ENCODE assay signal across 6 cellular contexts in the genomic region with DNA sequence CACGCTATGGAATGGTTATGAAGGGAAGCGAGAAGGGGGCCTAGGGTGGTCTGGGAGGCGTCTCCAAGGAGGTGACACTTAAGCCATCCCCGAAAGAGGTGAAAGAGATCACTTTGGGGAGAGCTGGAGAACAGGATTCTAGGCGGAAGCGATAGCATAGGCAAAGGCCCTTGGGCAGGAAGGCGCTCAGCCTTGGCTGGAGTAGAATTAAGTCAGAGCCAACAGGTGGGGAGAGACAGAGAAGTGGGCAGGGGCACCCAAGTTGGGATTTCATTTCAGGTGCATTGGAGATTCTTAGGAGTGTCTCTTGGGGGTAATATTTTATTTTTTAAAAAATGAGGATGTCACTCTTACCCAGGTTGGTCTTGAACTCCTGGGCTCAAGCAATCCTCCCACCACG. TPM values are rescaled to one million over a fixed set of nuclear protein-coding genes. Genes with fewer than 3 reads are reported as not detected.
DNase-seq lines count a peak whose midpoint lies in the region; ATAC-seq, FAIRE-seq and TF ChIP-seq lines count a peak whose summit lies in the region.

No MANE protein-coding gene starts in this region.

- DNase-seq in K562 (ENCODE audit: extremely low read depth in 1 of 4, low spot score in 3 of 4) (no peak), psoas muscle (no peak), NCI-H226 (no peak), NCI-H2107 treated with DMSO at 0.1 percent for 48 hours (lab: John Stamatoyannopoulos, UW; ENCODE audit: unreplicated experiment) (no peak)

- TF ChIP-seq RAD21 in K562 (CRISPR knock-in tag; conservative IDR thresholded peaks at IDR 0.05 in 1 of 2, IDR thresholded peaks at IDR 0.05 in 1 of 2) = no peak

- H3K4me3 ChIP-seq in HUES48 (ENCODE audit: low read depth, low read length) (peak overlapping the region; percentile 61), K562 (0 out of 2 replicates have a peak overlapping the region, but pooled peaks have one; percentile 20), psoas muscle (peak overlapping the region; percentile 62)

- intact Hi-C loops in K562 (cut with micrococcal nuclease) (loop anchor here (2.0 kb wide), 1 partner anchor 39 kb away; no protein-coding TSS in a partner anchor), psoas muscle (cut with DNase I) (no loop called here)

- no peak overlapping the region for H2AFZ ChIP-seq in K562 (ENCODE audit: low read depth, low read length)

- H3K9me3 ChIP-seq in HUES48 (ENCODE audit: control insufficient read depth, insufficient read depth, low read length) = no peaks in the 10 kb centered on the region
- no peaks in the 10 kb centered on the region for H3K9me3 ChIP-seq in K562 (replicated peaks; ENCODE audit: control insufficient read depth, insufficient read depth, low read depth, low read length)
- H3K9me3 ChIP-seq in psoas muscle = no peaks in the 10 kb centered on the region

- H3K4me1 ChIP-seq in HUES48 (ENCODE audit: control insufficient read depth, insufficient read depth, low read length) (no peaks in the 10 kb centered on the region), K562 (replicated peaks in 1 of 2; ENCODE audit: control insufficient read depth in 2 of 2, insufficient read depth in 2 of 2, low read length in 2 of 2) (peaks cover 3 to 20% of the 10 kb centered on the region in 2 experiments; a peak in 2 of 5 replicates), psoas muscle (peaks cover 4% of the 10 kb centered on the region)

- no peak overlapping the region for H3K9ac ChIP-seq in HUES48 (ENCODE audit: low read depth, low read length)
- H3K9ac ChIP-seq in K562 (ENCODE audit: insufficient read depth in 1 of 2, low read depth in 2 of 2, low read length in 2 of 2) = peak overlapping the region; percentile 26 to 84; a peak in 1 of 4 replicates

- in situ Hi-C loops in K562 (cut with MboI) = loop anchor here (5.0 kb wide), 1 partner anchor 85 kb away; no protein-coding TSS in a partner anchor

- H3K79me2 ChIP-seq in K562 (ENCODE audit: control insufficient read depth, insufficient read depth, low read length) = no peaks in the 10 kb centered on the region

- no peak for FAIRE-seq in K562 (lab: Jason Lieb, UNC)

- 0 out of 2 replicates have a peak, but pooled peaks cover 4% of the 10 kb centered on the region for H4K20me1 ChIP-seq in K562 (replicated peaks; ENCODE audit: control insufficient read depth, insufficient read depth, low read length)

- peaks cover 4% of the 10 kb centered on the region for H3K9me1 ChIP-seq in K562 (ENCODE audit: control insufficient read depth, insufficient read depth, low read length)

- WGBS in K562 (ENCODE audit: insufficient coverage, low coverage, missing lambda C conversion rate) = 66% methylated on average over 8 of the region's 8 CpGs
- 56 to 69% (median 60%) methylated on average over 8 of the region's 8 CpGs for WGBS in psoas muscle, 3 donors

- no peak; the same call in 1 of the 2 replicates for TF ChIP-seq POLR2A in K562 (conservative IDR thresholded peaks at IDR 0.05)

- no peak for TF ChIP-seq CTCF in K562 (IDR thresholded peaks at IDR 0.05 in 2 of 3, conservative IDR thresholded peaks at IDR 0.05 in 1 of 3; ENCODE audit: insufficient read depth in 2 of 3, low read depth in 1 of 3, low read length in 3 of 3)
- TF ChIP-seq CTCF in psoas muscle (IDR thresholded peaks at IDR 0.05) = no peak

- POLR2A ChIA-PET in K562 (lab: Yijun Ruan, JAX) = interaction anchor here (1.0 to 3.1 kb wide), 5 partner anchors 10 to 89 kb away, joined by 3 to 15 read pairs (median 3); partner anchors contain the start of genes QPCTL, SIX5 and SNRPD2

- H3K27me3 ChIP-seq in HUES48 (ENCODE audit: control insufficient read depth, insufficient read depth, low read length) (peaks cover 8% of the 10 kb centered on the region), K562 (ENCODE audit: control insufficient read depth in 2 of 2, insufficient read depth in 2 of 2, low read length in 2 of 2) (no peaks in the 10 kb centered on the region), psoas muscle (ENCODE audit: insufficient read depth in 3 of 3, low read length in 2 of 3) (peaks cover 0 to 25% (median 14%) of the 10 kb centered on the region in 3 donors)

- H3K27ac ChIP-seq in HUES48 (ENCODE audit: low read depth, low read length) = no peak overlapping the region
- no peak overlapping the region for H3K27ac ChIP-seq in K562 (ENCODE audit: extremely low read depth, low read depth, low read length)
- H3K27ac ChIP-seq in psoas muscle = peak overlapping the region; percentile 69

- peak; percentile 3; the same call in 2 of the 3 replicates for ATAC-seq in K562
- peak in 1 of 4 donors; percentile 3 for ATAC-seq in psoas muscle
- ATAC-seq in HG02973 (IDR thresholded peaks at IDR 0.05; ENCODE audit: unreplicated experiment) = no peak

- BruUV-seq in K562 (replicated peaks; lab: Mats Ljungman, UMichigan) = no TSS peak

- no peak for TF ChIP-seq EP300 in K562 (IDR thresholded peaks at IDR 0.05; ENCODE audit: low read length)

- H3K36me3 ChIP-seq in HUES48 (ENCODE audit: control insufficient read depth, insufficient read depth, low read length) = peaks cover 31% of the 10 kb centered on the region
- peaks cover 60% of the 10 kb centered on the region; the same call in 2 of the 3 replicates for H3K36me3 ChIP-seq in K562 (ENCODE audit: control insufficient read depth, insufficient read depth, low read length)
- peaks cover 5 to 36% of the 10 kb centered on the region in 2 donors for H3K36me3 ChIP-seq in psoas muscle (ENCODE audit: insufficient read depth in 1 of 2, low read depth in 1 of 2)

- CTCF ChIA-PET in K562 (lab: Yijun Ruan, JAX; ENCODE audit: low intra/inter-chr PET ratio) = interaction anchor here (0.7 to 1.3 kb wide), 2 partner anchors 11 to 14 kb away, joined by 3 read pairs; partner anchors contain the start of gene GIPR

- H3K4me2 ChIP-seq in K562 (ENCODE audit: insufficient read depth, low read length) = peak overlapping the region; percentile 55; the same call in 1 of the 2 replicates

RNA-seq across cellular contexts. Expression of gene SNRPD2, which starts 9.6 kb away (rescaled TPM):
- 50.0 and 52.6 TPM in 2 replicates for total RNA-seq in K562 (2011; cell fraction: chromatin; rRNA removed; ENCODE audit: low replicate concordance)
- 163 and 171 TPM in 2 replicates for total RNA-seq in K562 (2011; cell fraction: nucleolus; rRNA removed)
- total RNA-seq in K562 (2011; cell fraction: nucleoplasm; rRNA removed) = 148 and 206 TPM in 2 replicates
- 1,029 and 1,092 TPM in 2 replicates for total RNA-seq in K562 (2014; rRNA removed)
- 793 and 886 TPM in 2 replicates for total RNA-seq in K562 (2014; rRNA removed; fragmentation: Illumina TruSeq; extraction: Trizol)
- 677 and 728 TPM in 2 replicates for total RNA-seq in K562 (2015; rRNA removed; fragmentation: Illumina TruSeq; extraction: Trizol)
- 1,103 and 1,199 TPM in 2 replicates for total RNA-seq in K562 (2021)
- polyA plus RNA-seq in K562 (2011; rRNA removed) = 1,538 and 1,599 TPM in 2 replicates
- 691 and 802 TPM in 2 replicates for polyA plus RNA-seq in K562 (2011; cell fraction: cytosol; rRNA removed)
- 342 and 554 TPM in 2 replicates for polyA plus RNA-seq in K562 (2011; cell fraction: nucleus; rRNA removed)
- 738 and 818 TPM in 2 replicates for polyA plus RNA-seq in K562 (2012)
- polyA plus RNA-seq in K562 (2014; fragmentation: Illumina TruSeq; extraction: Trizol) = 781 and 861 TPM in 2 replicates
- 1,000 to 10,000 TPM; 3,747 to 4,411 TPM for polyA plus RNA-seq in K562 (2014; fragmentation: Nextera tagmentation; extraction: Ambion mirVana)
- 1,021 and 1,290 TPM in 2 replicates for polyA plus RNA-seq in K562 (2014; rRNA removed)
- polyA minus RNA-seq in K562 (2011; rRNA and poly(A)+ RNA removed) = 280 and 301 TPM in 2 replicates
- 111 and 125 TPM in 2 replicates for polyA minus RNA-seq in K562 (2011; cell fraction: cytosol; rRNA and poly(A)+ RNA removed)
- 38.4 and 110 TPM in 2 replicates for polyA minus RNA-seq in K562 (2011; cell fraction: nucleus; rRNA and poly(A)+ RNA removed)
- 100 to 1,000 TPM; 205 to 243 (median 222) TPM for total RNA-seq in psoas muscle
- polyA plus RNA-seq in psoas muscle = 100 to 1,000 TPM; 251 to 368 (median 326) TPM

RNA-seq across cellular contexts. Expression of gene QPCTL, which starts 10.3 kb away (rescaled TPM):
- 21.6 and 47.1 TPM in 2 replicates for total RNA-seq in K562 (2011; cell fraction: chromatin; rRNA removed; ENCODE audit: low replicate concordance)
- 66.6 and 72.4 TPM in 2 replicates for total RNA-seq in K562 (2011; cell fraction: nucleolus; rRNA removed)
- 43.8 and 47.6 TPM in 2 replicates for total RNA-seq in K562 (2011; cell fraction: nucleoplasm; rRNA removed)
- total RNA-seq in K562 (2014; rRNA removed) (22.3 and 25.1 TPM in 2 replicates), K562 (2014; rRNA removed; fragmentation: Illumina TruSeq; extraction: Trizol) (7.2 and 9.2 TPM in 2 replicates), K562 (2015; rRNA removed; fragmentation: Illumina TruSeq; extraction: Trizol) (7.4 and 7.5 TPM in 2 replicates), K562 (2021) (29.4 and 31.3 TPM in 2 replicates), psoas muscle (1 to 10 TPM in 2 of 4 donors, under 1 TPM in 2; 0.84 to 1.6 (median 1.1) TPM)
- polyA plus RNA-seq in K562 (2011; rRNA removed) (12.7 and 24.3 TPM in 2 replicates), K562 (2014; fragmentation: Illumina TruSeq; extraction: Trizol) (14.2 and 17.9 TPM in 2 replicates), K562 (2014; fragmentation: Nextera tagmentation; extraction: Ambion mirVana) (1 to 10 TPM in 1 of 2 experiments, under 1 TPM in 1; 0.99 to 1.6 TPM), K562 (2014; rRNA removed) (21.1 and 25.9 TPM in 2 replicates), psoas muscle (1 to 10 TPM in 1 of 3 donors, under 1 TPM in 2; 0.41 to 1.6 (median 0.84) TPM)
- polyA plus RNA-seq in K562 (2011; cell fraction: cytosol; rRNA removed) = 28.9 and 37.9 TPM in 2 replicates
- polyA plus RNA-seq in K562 (2011; cell fraction: nucleus; rRNA removed) = 66.3 and 85.9 TPM in 2 replicates
- polyA plus RNA-seq in K562 (2012) = 19.5 and 24.1 TPM in 2 replicates
- polyA minus RNA-seq in K562 (2011; rRNA and poly(A)+ RNA removed) = 8.8 and 10.7 TPM in 2 replicates
- 13.4 and 16.7 TPM in 2 replicates for polyA minus RNA-seq in K562 (2011; cell fraction: cytosol; rRNA and poly(A)+ RNA removed)
- 11.1 and 12.7 TPM in 2 replicates for polyA minus RNA-seq in K562 (2011; cell fraction: nucleus; rRNA and poly(A)+ RNA removed)

RNA-seq across cellular contexts. Expression of gene GIPR, which starts 14.1 kb away (rescaled TPM):
- 167 and 311 TPM in 2 replicates for total RNA-seq in K562 (2011; cell fraction: chromatin; rRNA removed; ENCODE audit: low replicate concordance)
- total RNA-seq in K562 (2011; cell fraction: nucleolus; rRNA removed) = 156 and 157 TPM in 2 replicates
- total RNA-seq in K562 (2011; cell fraction: nucleoplasm; rRNA removed) = 157 and 215 TPM in 2 replicates
- total RNA-seq in K562 (2014; rRNA removed) = 12.7 and 14.9 TPM in 2 replicates
- 13.4 and 13.6 TPM in 2 replicates for total RNA-seq in K562 (2014; rRNA removed; fragmentation: Illumina TruSeq; extraction: Trizol)
- total RNA-seq in K562 (2015; rRNA removed; fragmentation: Illumina TruSeq; extraction: Trizol) = 19.6 and 19.8 TPM in 2 replicates
- 21.7 and 24.4 TPM in 2 replicates for total RNA-seq in K562 (2021)
- polyA plus RNA-seq in K562 (2011; rRNA removed) = 10.7 and 14.0 TPM in 2 replicates
- 5.8 and 6.6 TPM in 2 replicates for polyA plus RNA-seq in K562 (2011; cell fraction: cytosol; rRNA removed)
- polyA plus RNA-seq in K562 (2011; cell fraction: nucleus; rRNA removed) = 109 and 181 TPM in 2 replicates
- polyA plus RNA-seq in K562 (2012) = 31.1 and 55.4 TPM in 2 replicates
- polyA plus RNA-seq in K562 (2014; fragmentation: Illumina TruSeq; extraction: Trizol) = 12.7 and 16.9 TPM in 2 replicates
- polyA plus RNA-seq in K562 (2014; fragmentation: Nextera tagmentation; extraction: Ambion mirVana) = 1 to 10 TPM; 2.2 to 2.5 TPM
- polyA plus RNA-seq in K562 (2014; rRNA removed) = 26.3 and 26.8 TPM in 2 replicates
- polyA minus RNA-seq in K562 (2011; rRNA and poly(A)+ RNA removed) = 13.2 and 19.1 TPM in 2 replicates
- 7.3 and 11.5 TPM in 2 replicates for polyA minus RNA-seq in K562 (2011; cell fraction: cytosol; rRNA and poly(A)+ RNA removed)
- 49.4 and 54.7 TPM in 2 replicates for polyA minus RNA-seq in K562 (2011; cell fraction: nucleus; rRNA and poly(A)+ RNA removed)
- not detected for total RNA-seq in psoas muscle
- under 1 TPM in 2 of 3 donors, not detected in 1; under 0.01 to 0.08 TPM for polyA plus RNA-seq in psoas muscle

RNA-seq across cellular contexts. Expression of gene EML2, which starts 42.9 kb away (rescaled TPM):
- 111 and 247 TPM in 2 replicates for total RNA-seq in K562 (2011; cell fraction: chromatin; rRNA removed; ENCODE audit: low replicate concordance)
- 153 and 167 TPM in 2 replicates for total RNA-seq in K562 (2011; cell fraction: nucleolus; rRNA removed)
- 116 and 121 TPM in 2 replicates for total RNA-seq in K562 (2011; cell fraction: nucleoplasm; rRNA removed)
- total RNA-seq in K562 (2014; rRNA removed) (38.8 and 45.0 TPM in 2 replicates), K562 (2014; rRNA removed; fragmentation: Illumina TruSeq; extraction: Trizol) (13.0 and 16.7 TPM in 2 replicates), K562 (2015; rRNA removed; fragmentation: Illumina TruSeq; extraction: Trizol) (19.6 and 21.6 TPM in 2 replicates), K562 (2021) (56.3 and 69.6 TPM in 2 replicates), psoas muscle (10 to 100 TPM; 10.4 to 31.1 (median 18.3) TPM)
- polyA plus RNA-seq in K562 (2011; rRNA removed) (24.8 and 42.3 TPM in 2 replicates), K562 (2014; fragmentation: Illumina TruSeq; extraction: Trizol) (30.7 and 40.9 TPM in 2 replicates), K562 (2014; fragmentation: Nextera tagmentation; extraction: Ambion mirVana) (1 to 10 TPM; 2.6 to 2.7 TPM), K562 (2014; rRNA removed) (50.9 and 53.9 TPM in 2 replicates), psoas muscle (1 to 10 TPM; 6.2 to 8.3 (median 6.7) TPM)
- 33.6 and 35.3 TPM in 2 replicates for polyA plus RNA-seq in K562 (2011; cell fraction: cytosol; rRNA removed)
- 183 and 277 TPM in 2 replicates for polyA plus RNA-seq in K562 (2011; cell fraction: nucleus; rRNA removed)
- 52.0 and 83.3 TPM in 2 replicates for polyA plus RNA-seq in K562 (2012)
- polyA minus RNA-seq in K562 (2011; rRNA and poly(A)+ RNA removed) = 17.6 and 20.1 TPM in 2 replicates
- polyA minus RNA-seq in K562 (2011; cell fraction: cytosol; rRNA and poly(A)+ RNA removed) = 23.7 and 26.5 TPM in 2 replicates
- 41.0 and 43.9 TPM in 2 replicates for polyA minus RNA-seq in K562 (2011; cell fraction: nucleus; rRNA and poly(A)+ RNA removed)

RNA-seq across cellular contexts. Expression of gene FBXO46, which starts 48.6 kb away (rescaled TPM):
- 16.6 and 30.3 TPM in 2 replicates for total RNA-seq in K562 (2011; cell fraction: chromatin; rRNA removed; ENCODE audit: low replicate concordance)
- 17.5 and 18.4 TPM in 2 replicates for total RNA-seq in K562 (2011; cell fraction: nucleolus; rRNA removed)
- total RNA-seq in K562 (2011; cell fraction: nucleoplasm; rRNA removed) = 21.0 and 36.0 TPM in 2 replicates
- total RNA-seq in K562 (2014; rRNA removed) (13.2 and 18.5 TPM in 2 replicates), K562 (2014; rRNA removed; fragmentation: Illumina TruSeq; extraction: Trizol) (5.0 and 5.5 TPM in 2 replicates), K562 (2015; rRNA removed; fragmentation: Illumina TruSeq; extraction: Trizol) (7.9 and 8.3 TPM in 2 replicates), K562 (2021) (32.6 and 36.1 TPM in 2 replicates), psoas muscle (10 to 100 TPM in 2 of 4 donors, 1 to 10 TPM in 2; 6.4 to 13.0 (median 9.9) TPM)
- polyA plus RNA-seq in K562 (2011; rRNA removed) (5.4 and 6.1 TPM in 2 replicates), K562 (2014; fragmentation: Illumina TruSeq; extraction: Trizol) (7.3 and 10.9 TPM in 2 replicates), K562 (2014; fragmentation: Nextera tagmentation; extraction: Ambion mirVana) (1 to 10 TPM; 1.5 to 4.0 TPM), K562 (2014; rRNA removed) (11.8 and 15.6 TPM in 2 replicates), psoas muscle (1 to 10 TPM; 4.6 to 9.5 (median 5.0) TPM)
- polyA plus RNA-seq in K562 (2011; cell fraction: cytosol; rRNA removed) = 10.2 and 11.6 TPM in 2 replicates
- 19.1 and 20.0 TPM in 2 replicates for polyA plus RNA-seq in K562 (2011; cell fraction: nucleus; rRNA removed)
- polyA plus RNA-seq in K562 (2012) = 9.1 and 13.3 TPM in 2 replicates
- polyA minus RNA-seq in K562 (2011; rRNA and poly(A)+ RNA removed) = 3.9 and 4.7 TPM in 2 replicates
- polyA minus RNA-seq in K562 (2011; cell fraction: cytosol; rRNA and poly(A)+ RNA removed) = 6.2 and 6.7 TPM in 2 replicates
- 4.8 and 8.6 TPM in 2 replicates for polyA minus RNA-seq in K562 (2011; cell fraction: nucleus; rRNA and poly(A)+ RNA removed)

Comparison
In these comparisons a context has a peak if more than half of its experiments do, and no peak if none do; other contexts are left out.
1. RNA of gene GIPR, which starts 14.1 kb away (total RNA-seq): 12.7 to 311 TPM in K562; not detected in psoas muscle; every median in the first group is over 10 times any median in the second.
2. Peak in every context shown above with its lines, with median percentiles within 50 percentile points of each other: H3K4me3 ChIP-seq.